In genomic region chr2:144470819-144471218, GRCh38 we compare ENCODE assay signal across 19 cellular contexts. TPM values are rescaled to one million over a fixed set of nuclear protein-coding genes. Genes with fewer than 3 reads are reported as not detected.
DNase-seq lines count a peak whose midpoint lies in the region; FAIRE-seq and TF ChIP-seq lines count a peak whose summit lies in the region.
"Had no signal": no experiment of that assay in that cellular context is flagged by ENCODE, and none has a peak within 500 bp of the region (broad histone marks: within the 10 kb centered on the region; RNA-seq: fewer than 3 reads in every experiment).

No MANE protein-coding gene starts in this region.

- H2BK5ac ChIP-seq in neuronal stem cell (ENCODE audit: low read length) = no peak overlapping the region

- WGBS in neuronal stem cell (ENCODE audit: extremely low coverage in 2 of 2, insufficient read length in 2 of 2, insufficient replicate concordance in 1 of 2), 2 donors = no CpG with 5 or more reads among the region's 3 CpGs

- H3K4me1 ChIP-seq in OCI-LY1 (ENCODE audit: insufficient read depth, low read length, severe bottlenecking) (peaks cover 58% of the 10 kb centered on the region), neuronal stem cell (ENCODE audit: control insufficient read depth in 2 of 2, insufficient read depth in 1 of 2, low read depth in 1 of 2, low read length in 2 of 2) (peaks cover 30 to 51% of the 10 kb centered on the region in 2 donors)
- peaks cover 11% of the 10 kb centered on the region for H3K4me1 ChIP-seq in CD8-positive, alpha-beta memory T cell (ENCODE audit: insufficient read depth, low read length)

- TF ChIP-seq POLR2A in GM12892 (IDR thresholded peaks at IDR 0.05; ENCODE audit: low read depth, low read length) = no peak

- CTCF ChIA-PET in CD8-positive, alpha-beta memory T cell (lab: Charles Lee) = no interaction called here

- peak overlapping the region; percentile 59 for H3K27ac Mint-ChIP-seq in dendritic cell treated with granulocyte-macrophage colony-stimulating factor and Interleukin-4, amounts not matched to agents 40 ng/mL and 50 ng/mL, for 4 days
- no peak overlapping the region for H3K27ac Mint-ChIP-seq in endothelial cell (ENCODE audit: unreplicated experiment)
- H3K27ac Mint-ChIP-seq in CD8-positive, alpha-beta memory T cell = peak overlapping the region in 1 of 8 donors; percentile 47
- H3K27ac Mint-ChIP-seq: T-cell had no signal

- peaks cover 10% of the 10 kb centered on the region; the same call in 1 of the 2 replicates for H3K79me2 ChIP-seq in OCI-LY1 (ENCODE audit: insufficient read depth, low read length)

- H2BK15ac ChIP-seq in neuronal stem cell (ENCODE audit: low read length) = no peak overlapping the region

- no peak overlapping the region for H2BK120ac ChIP-seq in neuronal stem cell (ENCODE audit: low read depth, low read length)

- DNase-seq in GM12892 (ENCODE audit: insufficient read length) (no peak), neuronal stem cell (ENCODE audit: low spot score) (no peak), endothelial cell (ENCODE audit: low spot score) (no peak), NCI-H146 treated with DMSO at 0.1 percent for 48 hours (lab: John Stamatoyannopoulos, UW; ENCODE audit: unreplicated experiment) (no peak), iPS-NIHi11 (ENCODE audit: low spot score) (no peak)
- no peak for DNase-seq in CD8-positive, alpha-beta memory T cell
- DNase-seq: activated CD4-positive, CD25-positive, alpha-beta regulatory T cell treated with anti-CD3 and anti-CD28 coated beads, Interleukin-2, amount 50 U/mL, for 72 hours; activated T-cell treated with anti-CD3 and anti-CD28 coated beads, Interleukin-2, amount 50 U/mL, for 48 hours; H7; NCI-H1105 treated with DMSO at 0.1 percent for 48 hours; NCI-H446; occipital lobe; T-cell had no signal

- no peak overlapping the region for H2BK12ac ChIP-seq in neuronal stem cell (ENCODE audit: low read length)

- H3K4me2 ChIP-seq in OCI-LY1 (ENCODE audit: low read length) (peak overlapping the region; percentile 76), neuronal stem cell (ENCODE audit: insufficient read depth, low read length, poor library complexity, severe bottlenecking) (no peak overlapping the region)

- H3K4me3 Mint-ChIP-seq in dendritic cell treated with granulocyte-macrophage colony-stimulating factor and Interleukin-4, amounts not matched to agents 40 ng/mL and 50 ng/mL, for 4 days = no peak overlapping the region
- no peak overlapping the region for H3K4me3 Mint-ChIP-seq in endothelial cell (ENCODE audit: unreplicated experiment)
- H3K4me3 Mint-ChIP-seq in CD8-positive, alpha-beta memory T cell = peak overlapping the region in 1 of 7 donors; percentile 35
- H3K4me3 Mint-ChIP-seq: T-cell had no signal

- POLR2A ChIA-PET in CD8-positive, alpha-beta memory T cell (lab: Charles Lee) = no interaction called here

- no peak overlapping the region for H3K14ac ChIP-seq in neuronal stem cell (ENCODE audit: low read length)

- no peak overlapping the region for H2AFZ ChIP-seq in OCI-LY1 (ENCODE audit: low read length)
- no peak overlapping the region for H2AFZ ChIP-seq in neuronal stem cell (ENCODE audit: low read length)

- no peaks in the 10 kb centered on the region for H4K20me1 ChIP-seq in OCI-LY1 (ENCODE audit: insufficient read depth, low read length)

- peak; percentile 75 for FAIRE-seq in GM12892 (lab: Jason Lieb, UNC)
- FAIRE-seq: islet of Langerhans had no signal

- H3K27ac ChIP-seq in OCI-LY1 (ENCODE audit: low read depth, low read length, poor library complexity, severe bottlenecking) (peak overlapping the region; percentile 87), neuronal stem cell (replicated peaks; ENCODE audit: low read length) (peak overlapping the region; percentile 52)
- H3K27ac ChIP-seq in CD8-positive, alpha-beta memory T cell (ENCODE audit: low read depth, low read length) = no peak overlapping the region
- H3K27ac ChIP-seq: gastroesophageal sphincter, suprapubic skin had no signal

- H4K8ac ChIP-seq in neuronal stem cell (ENCODE audit: low read depth, low read length) = no peak overlapping the region

- H3K18ac ChIP-seq in neuronal stem cell (ENCODE audit: low read length) = no peak overlapping the region

- no peaks in the 10 kb centered on the region for H3K79me1 ChIP-seq in neuronal stem cell (ENCODE audit: low read depth, low read length)

- no peaks in the 10 kb centered on the region for H3K9me2 ChIP-seq in OCI-LY1 (ENCODE audit: low read depth, low read length)

- H3K4me1 Mint-ChIP-seq in dendritic cell treated with granulocyte-macrophage colony-stimulating factor and Interleukin-4, amounts not matched to agents 40 ng/mL and 50 ng/mL, for 4 days (ENCODE audit: low read depth) = peaks cover 37% of the 10 kb centered on the region
- H3K4me1 Mint-ChIP-seq in endothelial cell (ENCODE audit: unreplicated experiment) = peaks cover 19% of the 10 kb centered on the region
- H3K4me1 Mint-ChIP-seq in CD8-positive, alpha-beta memory T cell = peaks cover 27 to 45% (median 29%) of the 10 kb centered on the region in 3 donors

- H3K4ac ChIP-seq in neuronal stem cell (ENCODE audit: low read length) = no peak overlapping the region

- no peaks in the 10 kb centered on the region for H3K27me3 Mint-ChIP-seq in dendritic cell treated with granulocyte-macrophage colony-stimulating factor and Interleukin-4, amounts not matched to agents 40 ng/mL and 50 ng/mL, for 4 days
- no peaks in the 10 kb centered on the region for H3K27me3 Mint-ChIP-seq in endothelial cell (ENCODE audit: unreplicated experiment)
- no peaks in the 10 kb centered on the region for H3K27me3 Mint-ChIP-seq in CD8-positive, alpha-beta memory T cell

- H3K4me3 ChIP-seq in OCI-LY1 (ENCODE audit: low read depth, low read length, poor library complexity, severe bottlenecking) (peak overlapping the region; percentile 53), neuronal stem cell (ENCODE audit: low read length in 2 of 2) (no peak overlapping the region)
- H3K4me3 ChIP-seq in CD8-positive, alpha-beta memory T cell (ENCODE audit: low read length) = no peak overlapping the region
- H3K4me3 ChIP-seq: gastroesophageal sphincter, skin epidermis, suprapubic skin had no signal

- H3F3A ChIP-seq in OCI-LY1 (ENCODE audit: insufficient read depth, low read length) = no peaks in the 10 kb centered on the region

- H3K36me3 ChIP-seq in OCI-LY1 (ENCODE audit: insufficient read depth, low read length) (0 out of 2 replicates have a peak, but pooled peaks cover 4% of the 10 kb centered on the region), neuronal stem cell (replicated peaks in 1 of 2; ENCODE audit: control insufficient read depth in 2 of 2, insufficient read depth in 2 of 2, low read length in 2 of 2) (peaks cover 0 to 46% of the 10 kb centered on the region in 2 donors)
- H3K36me3 ChIP-seq in CD8-positive, alpha-beta memory T cell (ENCODE audit: insufficient read depth, low read length) = no peaks in the 10 kb centered on the region
- H3K36me3 ChIP-seq: gastroesophageal sphincter, suprapubic skin had no signal

- H3K9ac ChIP-seq in OCI-LY1 (ENCODE audit: low read length) = peak overlapping the region; percentile 63
- H3K9ac ChIP-seq in neuronal stem cell (ENCODE audit: low read depth, low read length, poor library complexity) = no peak overlapping the region

- peaks cover 11% of the 10 kb centered on the region for H3K36me3 Mint-ChIP-seq in dendritic cell treated with granulocyte-macrophage colony-stimulating factor and Interleukin-4, amounts not matched to agents 40 ng/mL and 50 ng/mL, for 4 days (ENCODE audit: low read depth)
- no peaks in the 10 kb centered on the region for H3K36me3 Mint-ChIP-seq in endothelial cell (ENCODE audit: low read depth, unreplicated experiment)
- H3K36me3 Mint-ChIP-seq in CD8-positive, alpha-beta memory T cell = no peaks in the 10 kb centered on the region
- H3K36me3 Mint-ChIP-seq: T-cell had no signal

- no peak overlapping the region for H2AK5ac ChIP-seq in neuronal stem cell (ENCODE audit: low read depth, low read length)

- H3K9me3 ChIP-seq in OCI-LY1 (ENCODE audit: low read length) = no peaks in the 10 kb centered on the region
- no peaks in the 10 kb centered on the region for H3K9me3 ChIP-seq in neuronal stem cell (replicated peaks in 1 of 2; ENCODE audit: control insufficient read depth in 2 of 2, insufficient read depth in 1 of 2, low read depth in 1 of 2, low read length in 2 of 2)
- no peaks in the 10 kb centered on the region for H3K9me3 ChIP-seq in CD8-positive, alpha-beta memory T cell (ENCODE audit: low read length)
- H3K9me3 ChIP-seq: gastroesophageal sphincter, suprapubic skin had no signal

- H4K91ac ChIP-seq in neuronal stem cell (ENCODE audit: low read depth, low read length, poor library complexity) = no peak overlapping the region

- no peaks in the 10 kb centered on the region for H3K9me3 Mint-ChIP-seq in dendritic cell treated with granulocyte-macrophage colony-stimulating factor and Interleukin-4, amounts not matched to agents 40 ng/mL and 50 ng/mL, for 4 days
- H3K9me3 Mint-ChIP-seq in endothelial cell (ENCODE audit: unreplicated experiment) = no peaks in the 10 kb centered on the region
- H3K9me3 Mint-ChIP-seq in CD8-positive, alpha-beta memory T cell = no peaks in the 10 kb centered on the region
- H3K9me3 Mint-ChIP-seq: T-cell had no signal

- intact Hi-C loops in dendritic cell treated with granulocyte-macrophage colony-stimulating factor and Interleukin-4, amounts not matched to agents 40 ng/mL and 50 ng/mL, for 4 days (cut with micrococcal nuclease) = no loop called here

- TF ChIP-seq CTCF in OCI-LY1 (IDR thresholded peaks at IDR 0.05; ENCODE audit: low read length) = no peak
- TF ChIP-seq CTCF in endothelial cell (IDR thresholded peaks at IDR 0.05; ENCODE audit: unreplicated experiment) = no peak

- H3K27me3 ChIP-seq in OCI-LY1 (ENCODE audit: insufficient read depth, low read length) (no peaks in the 10 kb centered on the region), neuronal stem cell (ENCODE audit: control insufficient read depth in 3 of 3, insufficient read depth in 3 of 3, low read depth in 1 of 3, low read length in 3 of 3) (no peaks in the 10 kb centered on the region)
- no peaks in the 10 kb centered on the region for H3K27me3 ChIP-seq in CD8-positive, alpha-beta memory T cell (ENCODE audit: insufficient read depth, low read length, poor library complexity, severe bottlenecking)
- H3K27me3 ChIP-seq: gastroesophageal sphincter, suprapubic skin had no signal

- no peak overlapping the region for H3K23ac ChIP-seq in neuronal stem cell (ENCODE audit: low read depth, low read length, poor library complexity)

RNA-seq across cellular contexts. Expression of gene ZEB2, which starts 49.1 kb away (rescaled TPM):
- 1.4 TPM for polyA plus RNA-seq in GM12892 (2012; ENCODE audit: missing spikeins)
- 18.6 TPM for polyA plus RNA-seq in neuronal stem cell (2013, experiment 1 of 2)
- polyA plus RNA-seq in neuronal stem cell (2013, experiment 2 of 2) = 19.1 TPM
- total RNA-seq in endothelial cell (ENCODE audit: unreplicated experiment) = 109 TPM
- total RNA-seq in CD8-positive, alpha-beta memory T cell = 10 to 100 TPM; 32.7 to 35.8 TPM
- 20.6 TPM for polyA plus RNA-seq in CD8-positive, alpha-beta memory T cell
